In the genomic region with DNA sequence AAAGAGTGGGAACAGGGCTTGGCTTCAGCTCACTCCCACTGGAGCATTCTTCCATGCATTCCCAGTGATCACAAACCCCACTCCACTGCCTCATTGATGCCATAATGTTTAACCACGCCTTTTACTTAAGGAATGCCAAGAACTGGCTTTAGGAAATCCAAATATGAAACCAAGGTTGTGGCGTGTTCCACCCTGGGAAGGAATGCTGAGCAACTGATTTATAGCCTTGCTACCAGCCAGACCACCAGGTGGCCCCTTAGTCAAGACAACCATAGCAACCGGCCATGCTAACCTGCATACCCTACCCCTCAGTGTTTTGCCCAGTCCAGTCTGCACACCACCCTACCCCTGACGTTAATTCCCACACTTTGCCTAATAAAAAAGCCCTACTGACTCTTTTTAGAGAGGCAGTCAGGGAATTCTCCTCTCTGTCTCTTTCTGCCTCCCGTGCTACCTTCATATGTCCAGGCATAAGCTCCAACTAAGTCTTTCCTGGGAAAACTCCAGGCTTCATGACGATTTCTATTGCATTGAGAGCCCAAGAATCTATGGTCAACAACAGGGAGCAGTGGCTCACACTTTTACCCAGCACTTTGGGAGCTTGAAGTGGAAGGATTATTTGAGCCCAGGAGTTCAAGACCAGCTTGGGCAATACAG, we compare ENCODE assay signal across 9 cellular contexts. TPM values are rescaled to one million over a fixed set of nuclear protein-coding genes. Genes with fewer than 3 reads are reported as not detected.
DNase-seq lines count a peak whose midpoint lies in the region; ATAC-seq and TF ChIP-seq lines count a peak whose summit lies in the region.
"Had no signal": no experiment of that assay in that cellular context is flagged by ENCODE, and none has a peak within 500 bp of the region (broad histone marks: within the 10 kb centered on the region; RNA-seq: fewer than 3 reads in every experiment).

No MANE protein-coding gene starts in this region.

- H2AFZ ChIP-seq in SU-DHL-6 (ENCODE audit: low read depth, low read length, severe bottlenecking), result no peak overlapping the region

- TF ChIP-seq POLR2A in testis (IDR thresholded peaks at IDR 0.05), result no peak

- no peaks in the 10 kb centered on the region for H3K9me2 ChIP-seq in SU-DHL-6 (replicated peaks; ENCODE audit: insufficient read depth, low read length)

- H4K20me1 ChIP-seq in SU-DHL-6 (ENCODE audit: low read depth, low read length), result no peaks in the 10 kb centered on the region

- H3K27ac ChIP-seq in SU-DHL-6 (ENCODE audit: low read depth, low read length) (no peak overlapping the region), testis (no peak overlapping the region)
- H3K27ac ChIP-seq: 22Rv1 had no signal

- TF ChIP-seq CTCF in SU-DHL-6 (IDR thresholded peaks at IDR 0.05; ENCODE audit: insufficient read depth, low read length, poor library complexity, severe bottlenecking) (peak; percentile 11), testis (IDR thresholded peaks at IDR 0.05) (no peak)

- H3K79me2 ChIP-seq in SU-DHL-6 (ENCODE audit: insufficient read depth, low read length), result no peaks in the 10 kb centered on the region

- no peak overlapping the region for H3K4me2 ChIP-seq in SU-DHL-6 (ENCODE audit: low read depth, low read length, poor library complexity, severe bottlenecking)

- no peaks in the 10 kb centered on the region for H3K9me3 ChIP-seq in SU-DHL-6 (ENCODE audit: insufficient read depth, low read length)
- H3K9me3 ChIP-seq in testis, result no peaks in the 10 kb centered on the region

- WGBS in testis, 2 donors, result 34 to 65% methylated on average over 6 of the region's 6 CpGs

- H3K9ac ChIP-seq in SU-DHL-6 (ENCODE audit: low read length), result no peak overlapping the region

- ATAC-seq in left ventricle myocardium superior (peak; percentile 85), GM18520 (IDR thresholded peaks at IDR 0.05; ENCODE audit: unreplicated experiment) (no peak)

- intact Hi-C loops in left ventricle myocardium superior (cut with micrococcal nuclease), result loop anchor here (10.0 kb wide), 1 partner anchor 378 kb away; a partner anchor contains a TSS
- intact Hi-C loops in testis (cut with DNase I; ENCODE audit: low total_unique reads), result no loop called here

- H3K36me3 ChIP-seq in SU-DHL-6 (ENCODE audit: low read length), result no peaks in the 10 kb centered on the region
- H3K36me3 ChIP-seq in testis (ENCODE audit: low read depth, missing control alignments), result no peaks in the 10 kb centered on the region

- DNase-seq in DMS 273 (lab: John Stamatoyannopoulos, UW; ENCODE audit: unreplicated experiment), result peak; percentile 61
- no peak for DNase-seq in DMS 273 treated with DMSO at 0.1 percent for 48 hours (lab: John Stamatoyannopoulos, UW)
- DNase-seq in left ventricle myocardium superior, result peak; percentile 57
- peak; percentile 43 for DNase-seq in testis
- no peak for DNase-seq in stimulated activated naive CD4-positive, alpha-beta T cell treated with Interleukin-2 at 50 U/mL for 16 hours (lab: John Stamatoyannopoulos, UW)
- no peak for DNase-seq in cerebellar nuclear complex (lab: John Stamatoyannopoulos, UW)

- no peaks in the 10 kb centered on the region for H3F3A ChIP-seq in SU-DHL-6 (ENCODE audit: insufficient read depth)

- H3K4me1 ChIP-seq in testis, result peaks cover 5% of the 10 kb centered on the region

- H3K4me3 ChIP-seq in SU-DHL-6 (ENCODE audit: insufficient read depth, low read length, poor library complexity, severe bottlenecking), result no peak overlapping the region
- no peak overlapping the region for H3K4me3 ChIP-seq in testis

- H3K27me3 ChIP-seq in SU-DHL-6 (ENCODE audit: low read length), result no peaks in the 10 kb centered on the region
- no peaks in the 10 kb centered on the region for H3K27me3 ChIP-seq in testis

RNA-seq across cellular contexts. Expression of a gene that starts 27.0 kb away (rescaled TPM):
- 144 TPM for total RNA-seq in left ventricle myocardium superior
- total RNA-seq in testis, result 100 to 1,000 TPM; 175 to 213 TPM
- polyA plus RNA-seq in testis (ENCODE audit: insufficient read depth, low read depth, low replicate concordance), result 111 TPM

Comparison
In these comparisons a context has a peak if more than half of its experiments do, and no peak if none do; other contexts are left out.
1. DNase-seq: peak in DMS 273 (single experiment), left ventricle myocardium superior (single experiment) and testis (single experiment); none in DMS 273 treated with DMSO at 0.1 percent for 48 hours (single experiment), stimulated activated naive CD4-positive, alpha-beta T cell treated with Interleukin-2 at 50 U/mL for 16 hours (single experiment) and cerebellar nuclear complex (0 of 2).